Comparison of ENCODE assay signal across 26 cellular contexts in genomic region chr9:127428348-127428747, GRCh38.
"Had no signal": no experiment of that assay in that cellular context is flagged by ENCODE, and none has a peak within 500 bp of the region (broad histone marks: within the 10 kb centered on the region; RNA-seq: fewer than 3 reads in every experiment).

No MANE protein-coding gene starts in this region.

- H3K27ac Mint-ChIP-seq: endodermal cell, mesothelial cell of epicardium had no signal

- FAIRE-seq: bronchial epithelial cell, small intestine, TTC549 had no signal

- H3K9me3 Mint-ChIP-seq: activated naive CD4-positive, alpha-beta T cell treated with anti-CD3 and anti-CD28 coated beads, Interleukin-2, amount 50 U/mL, for 72 hours; endodermal cell; mesothelial cell of epicardium; naive thymus-derived CD8-positive, alpha-beta T cell; stimulated activated naive B cell treated with anti-CD40 and anti-IgM and Interleukin-4, amounts not matched to agents 10 μg/mL and 1 μg/mL and 100 μg/mL, for 72 hours; T-cell had no signal

- DNase-seq: activated CD4-positive, alpha-beta T cell treated with anti-CD3 and anti-CD28 coated beads, Interleukin-2, amount 50 U/mL, for 1 hour; activated CD4-positive, CD25-positive, alpha-beta regulatory T cell treated with anti-CD3 and anti-CD28 coated beads, Interleukin-2, amount 50 U/mL, for 72 hours; activated effector memory CD4-positive, alpha-beta T cell treated with Interleukin-2 at 50 U/mL for 16 hours; amniotic stem cell; cortex of kidney; endodermal cell; esophagus squamous epithelium; gastrocnemius medialis; hippocampal formation; kidney glomerular epithelial cell; left ventricle myocardium inferior; naive thymus-derived CD8-positive, alpha-beta T cell; nucleus accumbens; SIG-M5; SK-N-SH; small intestine; stimulated activated CD4-positive, alpha-beta T cell treated with anti-CD3 and anti-CD28 coated beads, Interleukin-2, amount 100 ng/mL, for 24 hours; stimulated activated naive B cell treated with anti-CD40 and anti-IgM and Interleukin-4, amounts not matched to agents 10 μg/mL and 1 μg/mL and 100 μg/mL, for 72 hours; T-cell; upper lobe of left lung; WERI-Rb-1 had no signal

- ATAC-seq: activated naive CD4-positive, alpha-beta T cell treated with anti-CD3 and anti-CD28 coated beads, Interleukin-2, amount 50 U/mL, for 72 hours; gastrocnemius medialis; naive thymus-derived CD8-positive, alpha-beta T cell; sciatic nerve; stimulated activated naive B cell treated with anti-CD40 and anti-IgM and Interleukin-4, amounts not matched to agents 10 μg/mL and 1 μg/mL and 100 μg/mL, for 72 hours; T-cell had no signal

- H3K27me3 Mint-ChIP-seq: naive thymus-derived CD8-positive, alpha-beta T cell; stimulated activated naive B cell treated with anti-CD40 and anti-IgM and Interleukin-4, amounts not matched to agents 10 μg/mL and 1 μg/mL and 100 μg/mL, for 72 hours; T-cell had no signal

- H3K4me3 Mint-ChIP-seq: endodermal cell; mesothelial cell of epicardium; stimulated activated naive B cell treated with anti-CD40 and anti-IgM and Interleukin-4, amounts not matched to agents 10 μg/mL and 1 μg/mL and 100 μg/mL, for 72 hours had no signal
